Comparison of ENCODE assay signal across 12 cellular contexts in genomic region chr9:109974918-109975276, GRCh38.
DNase-seq lines count a peak whose midpoint lies in the region; ATAC-seq lines count a peak whose summit lies in the region.
"Had no signal": no experiment of that assay in that cellular context is flagged by ENCODE, and none has a peak within 500 bp of the region (broad histone marks: within the 10 kb centered on the region; RNA-seq: fewer than 3 reads in every experiment).

No MANE protein-coding gene starts in this region.

- H3K36me3 Mint-ChIP-seq in activated T-cell treated with anti-CD3 and anti-CD28 coated beads, Interleukin-2, amount 50 U/mL, for 24 hours (ENCODE audit: low read depth) = no peaks in the 10 kb centered on the region
- no peaks in the 10 kb centered on the region for H3K36me3 Mint-ChIP-seq in naive B cell
- H3K36me3 Mint-ChIP-seq: mesothelial cell of epicardium had no signal

- no peak for DNase-seq in activated T-cell treated with anti-CD3 and anti-CD28 coated beads, Interleukin-2, amount 50 U/mL, for 24 hours
- DNase-seq in activated T-cell treated with anti-CD3 and anti-CD28 coated beads, Interleukin-2, amount 50 U/mL, for 48 hours = no peak
- DNase-seq in naive B cell (no peak), HT-29 (ENCODE audit: low spot score) (no peak), SIG-M5 (lab: John Stamatoyannopoulos, UW) (no peak), NCI-H774 (lab: John Stamatoyannopoulos, UW) (no peak)
- DNase-seq: activated CD8-positive, alpha-beta memory T cell treated with anti-CD3 and anti-CD28 coated beads, Interleukin-2, amount 50 U/mL, for 4 hours; islet precursor cell; pancreas had no signal

- H3K4me3 Mint-ChIP-seq in activated T-cell treated with anti-CD3 and anti-CD28 coated beads, Interleukin-2, amount 50 U/mL, for 24 hours = no peak overlapping the region
- peak overlapping the region in 6 of 8 donors; percentile 27 to 86 (median 64) for H3K4me3 Mint-ChIP-seq in naive B cell
- H3K4me3 Mint-ChIP-seq: mesothelial cell of epicardium had no signal

- H3K27me3 Mint-ChIP-seq in activated T-cell treated with anti-CD3 and anti-CD28 coated beads, Interleukin-2, amount 50 U/mL, for 24 hours = peaks cover 4% of the 10 kb centered on the region
- H3K27me3 Mint-ChIP-seq in naive B cell = no peaks in the 10 kb centered on the region

- peaks cover 68% of the 10 kb centered on the region for H3K4me1 Mint-ChIP-seq in activated T-cell treated with anti-CD3 and anti-CD28 coated beads, Interleukin-2, amount 50 U/mL, for 24 hours (ENCODE audit: low read depth)
- peaks cover 67 to 96% (median 89%) of the 10 kb centered on the region in 3 donors for H3K4me1 Mint-ChIP-seq in naive B cell

- peaks cover 3% of the 10 kb centered on the region for H3K9me3 Mint-ChIP-seq in activated T-cell treated with anti-CD3 and anti-CD28 coated beads, Interleukin-2, amount 50 U/mL, for 24 hours
- H3K9me3 Mint-ChIP-seq in naive B cell = no peaks in the 10 kb centered on the region

- peak overlapping the region; percentile 74 for H3K27ac Mint-ChIP-seq in activated T-cell treated with anti-CD3 and anti-CD28 coated beads, Interleukin-2, amount 50 U/mL, for 24 hours
- H3K27ac Mint-ChIP-seq in naive B cell = peak overlapping the region; percentile 74 to 99 (median 98)
- H3K27ac Mint-ChIP-seq: mesothelial cell of epicardium had no signal

- ATAC-seq in GM21529 (IDR thresholded peaks at IDR 0.05; ENCODE audit: unreplicated experiment) = peak; percentile 8
- peak; percentile 11 for ATAC-seq in HG03460 (IDR thresholded peaks at IDR 0.05; ENCODE audit: unreplicated experiment)
- ATAC-seq in naive B cell (ENCODE audit: low read depth in 2 of 2) = no peak

Comparison
In these comparisons a context has a peak if more than half of its experiments do, and no peak if none do; other contexts are left out.
1. ATAC-seq: peak in GM21529 (single experiment) and HG03460 (single experiment); none in naive B cell (0 of 2).